16 cellular contexts compared by ENCODE assay signal in the genomic region with DNA sequence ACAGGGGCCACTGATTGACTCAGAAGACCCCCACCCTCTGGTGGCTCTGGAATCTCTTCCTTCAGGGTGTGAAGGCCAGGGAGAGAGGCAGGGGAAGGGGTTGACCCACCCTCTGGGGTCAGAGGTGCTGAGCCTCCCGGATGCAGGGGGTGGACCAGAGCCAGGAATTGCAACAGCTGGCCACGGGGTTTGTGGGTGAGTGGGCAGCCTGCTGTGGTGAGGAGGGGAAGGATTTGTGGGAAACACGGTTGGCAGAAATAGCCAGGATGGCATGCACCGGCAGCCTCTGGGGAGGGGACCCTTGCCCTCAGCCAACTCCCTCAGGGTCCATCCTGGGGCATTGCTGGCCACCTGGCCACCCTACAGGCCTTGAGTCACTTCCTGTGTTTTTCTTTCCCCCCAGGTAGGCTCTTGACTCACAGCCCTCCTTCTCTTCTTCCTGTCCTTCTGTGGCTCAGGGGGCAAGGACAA.
A peak's percentile ranks its signal among the peaks of the same experiment; 100 is the strongest.
DNase-seq lines count a peak whose midpoint lies in the region; ATAC-seq and TF ChIP-seq lines count a peak whose summit lies in the region.
"Had no signal": no experiment of that assay in that cellular context is flagged by ENCODE, and none has a peak within 500 bp of the region (broad histone marks: within the 10 kb centered on the region; RNA-seq: fewer than 3 reads in every experiment).

No MANE protein-coding gene starts in this region.

- DNase-seq in Calu3, result peak; percentile 66
- DNase-seq in NB4 (ENCODE audit: low read depth), result peak; percentile 42
- DNase-seq in coronary artery (ENCODE audit: low spot score), result peak; percentile 57
- no peak for DNase-seq in osteocyte (ENCODE audit: extremely low spot score, unreplicated experiment)
- DNase-seq in T-helper 1 cell, result no peak
- no peak for DNase-seq in esophagus muscularis mucosa (ENCODE audit: extremely low spot score)
- no peak for DNase-seq in activated T-cell treated with anti-CD3 and anti-CD28 coated beads, Interleukin-2, amount 50 U/mL, for 4 hours
- DNase-seq in T-helper 9 cell, result no peak
- DNase-seq: activated CD4-positive, alpha-beta T cell treated with anti-CD3 and anti-CD28 coated beads for 36 hours; NCI-H1092 treated with DMSO at 0.1 percent for 48 hours; NCI-H2227 treated with DMSO at 0.1 percent for 48 hours; stimulated activated CD4-positive, alpha-beta T cell treated with anti-CD3 and anti-CD28 coated beads, Interleukin-4, amount 100 ng/mL, for 4 hours; T-cell had no signal

- no peaks in the 10 kb centered on the region for H3K9me3 ChIP-seq in esophagus muscularis mucosa

- peak overlapping the region; percentile 16 for H3K4me3 Mint-ChIP-seq in Calu3 (ENCODE audit: low read depth, unreplicated experiment)
- no peak overlapping the region for H3K4me3 Mint-ChIP-seq in osteocyte (ENCODE audit: unreplicated experiment)
- H3K4me3 Mint-ChIP-seq in activated T-cell treated with anti-CD3 and anti-CD28 coated beads, Interleukin-2, amount 50 U/mL, for 4 hours, result no peak overlapping the region
- H3K4me3 Mint-ChIP-seq: activated CD4-positive, alpha-beta T cell treated with anti-CD3 and anti-CD28 coated beads for 36 hours; activated T-helper 1 cell treated with anti-CD3 and anti-CD28 coated beads, Interleukin-12 subunit alpha, Interleukin-12 subunit beta, Interleukin-2, Interleukin-4 antibody, amounts not matched to agents 30 ng/mL and 10 ng/mL and 1 ng/mL, durations not matched to agents 14 hours and 24 hours and 36 hours; stimulated activated memory B cell treated with anti-CD40 and anti-IgM and Interleukin-4, amounts not matched to agents 10 μg/mL and 1 μg/mL and 100 μg/mL, for 72 hours; T-cell had no signal

- H3K4me1 Mint-ChIP-seq in Calu3 (ENCODE audit: low read depth, unreplicated experiment) (peaks cover 44% of the 10 kb centered on the region), osteocyte (ENCODE audit: unreplicated experiment) (peaks cover 41% of the 10 kb centered on the region)
- no peaks in the 10 kb centered on the region for H3K4me1 Mint-ChIP-seq in activated T-cell treated with anti-CD3 and anti-CD28 coated beads, Interleukin-2, amount 50 U/mL, for 4 hours (ENCODE audit: low read depth)
- H3K4me1 Mint-ChIP-seq: activated CD4-positive, alpha-beta T cell treated with anti-CD3 and anti-CD28 coated beads for 36 hours; T-cell had no signal

- ATAC-seq in activated T-cell treated with anti-CD3 and anti-CD28 coated beads, Interleukin-2, amount 50 U/mL, for 4 hours, result no peak
- ATAC-seq: activated CD4-positive, alpha-beta T cell treated with anti-CD3 and anti-CD28 coated beads for 36 hours; stimulated activated memory B cell treated with anti-CD40 and anti-IgM and Interleukin-4, amounts not matched to agents 10 μg/mL and 1 μg/mL and 100 μg/mL, for 72 hours; T-cell had no signal

- intact Hi-C loops in Calu3 (cut with micrococcal nuclease; ENCODE audit: unreplicated experiment), result no loop called here
- intact Hi-C loops in esophagus muscularis mucosa (cut with DNase I), result no loop called here

- TF ChIP-seq EP300 in esophagus muscularis mucosa (IDR thresholded peaks at IDR 0.05), result no peak

- H3K27me3 Mint-ChIP-seq in Calu3 (ENCODE audit: unreplicated experiment) (no peaks in the 10 kb centered on the region), osteocyte (ENCODE audit: unreplicated experiment) (no peaks in the 10 kb centered on the region)
- H3K27me3 Mint-ChIP-seq in activated T-cell treated with anti-CD3 and anti-CD28 coated beads, Interleukin-2, amount 50 U/mL, for 4 hours (ENCODE audit: low read depth), result peaks cover 8% of the 10 kb centered on the region

- CTCF ChIA-PET in Calu3 (lab: Charles Lee), result interaction anchor here (0.5 to 1.2 kb wide), 2 partner anchors 24 to 25 kb away, joined by 3 read pairs; no protein-coding TSS in a partner anchor

- peaks cover 0 to 7% (median 3%) of the 10 kb centered on the region in 4 donors for H3K4me1 ChIP-seq in esophagus muscularis mucosa

- no peaks in the 10 kb centered on the region for H3K36me3 ChIP-seq in esophagus muscularis mucosa

- peak; percentile 26 for TF ChIP-seq CTCF in Calu3 (IDR thresholded peaks at IDR 0.05; ENCODE audit: unreplicated experiment)
- TF ChIP-seq CTCF in NB4 (IDR thresholded peaks at IDR 0.05; ENCODE audit: low read depth, low read length), result no peak
- TF ChIP-seq CTCF in coronary artery (IDR thresholded peaks at IDR 0.05), result no peak
- no peak for TF ChIP-seq CTCF in osteocyte (IDR thresholded peaks at IDR 0.05)
- TF ChIP-seq CTCF in esophagus muscularis mucosa (IDR thresholded peaks at IDR 0.05), result no peak

- no peaks in the 10 kb centered on the region for H3K27me3 ChIP-seq in esophagus muscularis mucosa

- 27% methylated on average over 2 of the region's 4 CpGs for WGBS in esophagus muscularis mucosa

- no TSS peak for BruUV-seq in Calu3 (replicated peaks; lab: Mats Ljungman, UMichigan)

- H3K4me3 ChIP-seq in NB4 (ENCODE audit: low read depth, low read length) (no peak overlapping the region), coronary artery (no peak overlapping the region), esophagus muscularis mucosa (no peak overlapping the region)

- H3K9me3 Mint-ChIP-seq in Calu3 (ENCODE audit: low read depth, unreplicated experiment) (no peaks in the 10 kb centered on the region), osteocyte (ENCODE audit: unreplicated experiment) (peaks cover 3% of the 10 kb centered on the region)
- no peaks in the 10 kb centered on the region for H3K9me3 Mint-ChIP-seq in activated T-cell treated with anti-CD3 and anti-CD28 coated beads, Interleukin-2, amount 50 U/mL, for 4 hours
- H3K9me3 Mint-ChIP-seq: activated T-helper 1 cell treated with anti-CD3 and anti-CD28 coated beads, Interleukin-12 subunit alpha, Interleukin-12 subunit beta, Interleukin-2, Interleukin-4 antibody, amounts not matched to agents 30 ng/mL and 10 ng/mL and 1 ng/mL, durations not matched to agents 14 hours and 24 hours and 36 hours; stimulated activated memory B cell treated with anti-CD40 and anti-IgM and Interleukin-4, amounts not matched to agents 10 μg/mL and 1 μg/mL and 100 μg/mL, for 72 hours; T-cell had no signal

- TF ChIP-seq POLR2A in NB4 (IDR thresholded peaks at IDR 0.05; ENCODE audit: extremely low read depth, insufficient read length) (no peak), esophagus muscularis mucosa (IDR thresholded peaks at IDR 0.05; ENCODE audit: low read depth) (no peak)

- no peak overlapping the region for H3K27ac ChIP-seq in coronary artery
- H3K27ac ChIP-seq in esophagus muscularis mucosa (replicated peaks in 1 of 4), result no peak overlapping the region
- H3K27ac ChIP-seq: C4-2B had no signal

- H3K36me3 Mint-ChIP-seq in Calu3 (ENCODE audit: insufficient read depth, unreplicated experiment) (peaks cover 8% of the 10 kb centered on the region), osteocyte (ENCODE audit: unreplicated experiment) (no peaks in the 10 kb centered on the region)
- no peaks in the 10 kb centered on the region for H3K36me3 Mint-ChIP-seq in activated T-cell treated with anti-CD3 and anti-CD28 coated beads, Interleukin-2, amount 50 U/mL, for 4 hours (ENCODE audit: insufficient read depth)
- H3K36me3 Mint-ChIP-seq: stimulated activated memory B cell treated with anti-CD40 and anti-IgM and Interleukin-4, amounts not matched to agents 10 μg/mL and 1 μg/mL and 100 μg/mL, for 72 hours; T-cell had no signal

- H3K27ac Mint-ChIP-seq in Calu3 (ENCODE audit: unreplicated experiment) (peak overlapping the region; percentile 86), osteocyte (ENCODE audit: unreplicated experiment) (peak overlapping the region; percentile 45)
- H3K27ac Mint-ChIP-seq: activated CD4-positive, alpha-beta T cell treated with anti-CD3 and anti-CD28 coated beads for 36 hours; activated T-helper 1 cell treated with anti-CD3 and anti-CD28 coated beads, Interleukin-12 subunit alpha, Interleukin-12 subunit beta, Interleukin-2, Interleukin-4 antibody, amounts not matched to agents 30 ng/mL and 10 ng/mL and 1 ng/mL, durations not matched to agents 14 hours and 24 hours and 36 hours; stimulated activated memory B cell treated with anti-CD40 and anti-IgM and Interleukin-4, amounts not matched to agents 10 μg/mL and 1 μg/mL and 100 μg/mL, for 72 hours; T-cell had no signal

Comparison
In these comparisons a context has a peak if more than half of its experiments do, and no peak if none do; other contexts are left out.
1. DNase-seq: peak in Calu3 (single experiment), NB4 (single experiment) and coronary artery (single experiment); none in osteocyte (single experiment), T-helper 1 cell (0 of 5), esophagus muscularis mucosa (single experiment), activated T-cell treated with anti-CD3 and anti-CD28 coated beads, Interleukin-2, amount 50 U/mL, for 4 hours (single experiment) and T-helper 9 cell (single experiment).